ENCODE assay signal across 27 cellular contexts in genomic region chr5:116564756-116565593, GRCh38. TPM values are rescaled to one million over a fixed set of nuclear protein-coding genes. Genes with fewer than 3 reads are reported as not detected.
DNase-seq lines count a peak whose midpoint lies in the region; TF ChIP-seq lines count a peak whose summit lies in the region.
"Had no signal": no experiment of that assay in that cellular context is flagged by ENCODE, and none has a peak within 500 bp of the region (broad histone marks: within the 10 kb centered on the region; RNA-seq: fewer than 3 reads in every experiment).

No MANE protein-coding gene starts in this region.

- TF ChIP-seq POLR2A in spleen (IDR thresholded peaks at IDR 0.05) (no peak), testis (IDR thresholded peaks at IDR 0.05) (no peak)

- H3K27ac ChIP-seq in HUES48 (ENCODE audit: low read depth, low read length) (peak overlapping the region; percentile 30), mesodermal cell (ENCODE audit: low read depth, low read length, severe bottlenecking) (peak overlapping the region; percentile 13), spleen (peak overlapping the region in 6 of 8 donors; percentile 5 to 57 (median 16)), tibial artery (no peak overlapping the region), testis (no peak overlapping the region)
- H3K27ac ChIP-seq: brain microvascular endothelial cell, heart left ventricle, neutrophil, SJSA1, upper lobe of right lung had no signal

- H3K36me3 ChIP-seq in HUES48 (ENCODE audit: control insufficient read depth, insufficient read depth, low read length) (peaks cover 40% of the 10 kb centered on the region), mesodermal cell (ENCODE audit: control insufficient read depth, insufficient read depth, low read length) (peaks cover 5% of the 10 kb centered on the region), spleen (no peaks in the 10 kb centered on the region), tibial artery (no peaks in the 10 kb centered on the region), testis (ENCODE audit: low read depth, missing control alignments) (no peaks in the 10 kb centered on the region)
- H3K36me3 ChIP-seq: brain microvascular endothelial cell, heart left ventricle, neutrophil, SJSA1, upper lobe of right lung had no signal

- DNase-seq in cerebellum (ENCODE audit: low spot score): peak; percentile 9
- no peak for DNase-seq in spleen
- no peak for DNase-seq in tibial artery
- no peak for DNase-seq in NCI-H1417 treated with DMSO at 0.1 percent for 48 hours (lab: John Stamatoyannopoulos, UW)
- no peak for DNase-seq in testis
- DNase-seq: activated CD4-positive, CD25-positive, alpha-beta regulatory T cell; activated CD8-positive, alpha-beta memory T cell treated with anti-CD3 and anti-CD28 coated beads, Interleukin-2, amount 10 ng/mL, durations not matched to agents 7 days and 5 days; activated naive CD4-positive, alpha-beta T cell treated with Interleukin-2 at 50 U/mL for 16 hours; activated T-cell treated with anti-CD3 and anti-CD28 coated beads, Interleukin-2, amount 50 U/mL, for 72 hours; brain microvascular endothelial cell; Calu3; DND-41; erythroblast; heart left ventricle; NCI-H187 treated with DMSO at 0.1 percent for 48 hours; NCI-H2227 treated with DMSO at 0.1 percent for 48 hours; NCI-H748 treated with DMSO at 0.1 percent for 48 hours; RPMI8226; stimulated activated CD4-positive, alpha-beta T cell treated with anti-CD3 and anti-CD28 coated beads, Interleukin-1b, Interleukin-23, amount 100 ng/mL, for 48 hours; stimulated activated CD8-positive, alpha-beta memory T cell treated with anti-CD3 and anti-CD28 coated beads, Interleukin-4, amount 100 ng/mL, for 48 hours; stimulated activated naive CD8-positive, alpha-beta T cell treated with anti-CD3 and anti-CD28 coated beads, Interleukin-15, amount 100 ng/mL, for 72 hours; upper lobe of right lung had no signal

- TF ChIP-seq CTCF in spleen (IDR thresholded peaks at IDR 0.05 in 8 of 11, conservative IDR thresholded peaks at IDR 0.05 in 3 of 11) (no peak), tibial artery (IDR thresholded peaks at IDR 0.05) (no peak), testis (IDR thresholded peaks at IDR 0.05) (no peak)

- peaks cover 100% of the 10 kb centered on the region for H3K4me1 ChIP-seq in HUES48 (ENCODE audit: control insufficient read depth, insufficient read depth, low read length)
- peaks cover 42% of the 10 kb centered on the region for H3K4me1 ChIP-seq in mesodermal cell (ENCODE audit: control insufficient read depth, insufficient read depth, low read length, poor library complexity, severe bottlenecking)
- H3K4me1 ChIP-seq in spleen: peaks cover 0 to 38% (median 17%) of the 10 kb centered on the region in 6 donors
- no peaks in the 10 kb centered on the region for H3K4me1 ChIP-seq in tibial artery
- H3K4me1 ChIP-seq in testis: peaks cover 3% of the 10 kb centered on the region
- H3K4me1 ChIP-seq: SJSA1, upper lobe of right lung had no signal

- H3K4me3 ChIP-seq in HUES48 (ENCODE audit: low read depth, low read length) (peak overlapping the region; percentile 36), mesodermal cell (ENCODE audit: extremely low read depth, insufficient read depth, low read length, poor library complexity, severe bottlenecking) (no peak overlapping the region), spleen (no peak overlapping the region), tibial artery (no peak overlapping the region), testis (no peak overlapping the region)
- H3K4me3 ChIP-seq: heart left ventricle, lung, SJSA1, upper lobe of right lung had no signal

- intact Hi-C loops in spleen (cut with DNase I; ENCODE audit: low total_unique reads): no loop called here
- intact Hi-C loops in tibial artery (cut with DNase I; ENCODE audit: low total_unique reads): no loop called here
- intact Hi-C loops in testis (cut with DNase I; ENCODE audit: low total_unique reads): no loop called here

- H3K9me3 ChIP-seq in HUES48 (ENCODE audit: control insufficient read depth, insufficient read depth, low read length) (no peaks in the 10 kb centered on the region), mesodermal cell (ENCODE audit: control insufficient read depth, low read length) (no peaks in the 10 kb centered on the region), spleen (no peaks in the 10 kb centered on the region), tibial artery (no peaks in the 10 kb centered on the region), testis (no peaks in the 10 kb centered on the region)
- H3K9me3 ChIP-seq: heart left ventricle, neutrophil, SJSA1, upper lobe of right lung had no signal

- H3K9ac ChIP-seq in HUES48 (ENCODE audit: low read depth, low read length): no peak overlapping the region

- H3K27me3 ChIP-seq in HUES48 (ENCODE audit: control insufficient read depth, insufficient read depth, low read length) (no peaks in the 10 kb centered on the region), spleen (replicated peaks in 1 of 7) (peaks cover 0 to 11% (median 0%) of the 10 kb centered on the region in 7 donors), tibial artery (peaks cover 0 to 8% of the 10 kb centered on the region in 2 donors), testis (no peaks in the 10 kb centered on the region)
- H3K27me3 ChIP-seq: brain microvascular endothelial cell, SJSA1 had no signal

- WGBS in mesodermal cell (ENCODE audit: insufficient coverage in 2 of 2), 2 experiments: 55 to 60% methylated on average over 4 of the region's 9 CpGs
- 78 to 86% (median 80%) methylated on average over 9 of the region's 9 CpGs for WGBS in spleen, 5 donors
- 78 to 79% methylated on average over 9 of the region's 9 CpGs for WGBS in testis, 2 donors

RNA-seq across cellular contexts. Expression of gene SEMA6A, which starts 9.6 kb away (rescaled TPM):
- 181 TPM for total RNA-seq in cerebellum
- 42.2 TPM for polyA plus RNA-seq in mesodermal cell (2013, experiment 1 of 2)
- 44.7 TPM for polyA plus RNA-seq in mesodermal cell (2013, experiment 2 of 2)
- 10 to 100 TPM; 26.5 to 78.6 (median 42.4) TPM for total RNA-seq in spleen
- polyA plus RNA-seq in spleen: 1 to 10 TPM in 2 of 3 donors, under 1 TPM in 1; 0.88 to 2.0 (median 1.5) TPM
- 10 to 100 TPM; 52.0 to 67.6 TPM for total RNA-seq in testis
- polyA plus RNA-seq in testis (ENCODE audit: insufficient read depth, low read depth, low replicate concordance): 17.4 TPM

Comparison
In these comparisons a context has a peak if more than half of its experiments do, and no peak if none do; other contexts are left out.
1. H3K27ac ChIP-seq: peak in HUES48 (single experiment), mesodermal cell (single experiment) and spleen (6 of 8); none in tibial artery (0 of 2) and testis (0 of 2).